ENCODE assay signal across 8 cellular contexts in genomic region chr22:46576556-46577351, GRCh38. TPM values are rescaled to one million over a fixed set of nuclear protein-coding genes. Genes with fewer than 3 reads are reported as not detected.
A peak's percentile ranks its signal among the peaks of the same experiment; 100 is the strongest.
DNase-seq lines count a peak whose midpoint lies in the region; ATAC-seq and TF ChIP-seq lines count a peak whose summit lies in the region.

No MANE protein-coding gene starts in this region.

- intact Hi-C loops in activated CD4-positive, alpha-beta T cell treated with anti-CD3 and anti-CD28 coated beads for 36 hours (cut with DNase I, micrococcal nuclease) = loop anchor here (1.0 to 5.0 kb wide), 7 partner anchors 16 to 539 kb away; partner anchors contain the start of gene CERK (in 1 of the 2)
- intact Hi-C loops in lower lobe of right lung (cut with DNase I) = no loop called here

- H3K4me2 ChIP-seq in KMS-11 = peak overlapping the region; percentile 56

- no peak overlapping the region for H3K4me3 ChIP-seq in KMS-11 (IDR thresholded peaks at IDR 0.05; ENCODE audit: insufficient read depth, low read depth, low read length)
- H3K4me3 ChIP-seq in coronary artery = peak overlapping the region; percentile 88
- H3K4me3 ChIP-seq in lower lobe of right lung = peak overlapping the region; percentile 81

- POLR2A ChIA-PET in activated CD4-positive, alpha-beta T cell treated with anti-CD3 and anti-CD28 coated beads for 36 hours (lab: Charles Lee) = no interaction called here

- H3K4me1 Mint-ChIP-seq in activated CD4-positive, alpha-beta T cell treated with anti-CD3 and anti-CD28 coated beads for 36 hours = peaks cover 38% of the 10 kb centered on the region

- H3K27me3 Mint-ChIP-seq in activated CD4-positive, alpha-beta T cell treated with anti-CD3 and anti-CD28 coated beads for 36 hours = no peaks in the 10 kb centered on the region

- H3K4me3 Mint-ChIP-seq in activated CD4-positive, alpha-beta T cell treated with anti-CD3 and anti-CD28 coated beads for 36 hours = peak overlapping the region; percentile 73

- H2AFZ ChIP-seq in KMS-11 (ENCODE audit: low read depth) = peak overlapping the region; percentile 81

- H3K27ac ChIP-seq in KMS-11 (no peak overlapping the region), coronary artery (peak overlapping the region in 1 of 2 donors; percentile 85), lower lobe of right lung (peak overlapping the region; percentile 74)

- H3K4me1 ChIP-seq in KMS-11 (ENCODE audit: low read depth, poor library complexity, severe bottlenecking) (peaks cover 10% of the 10 kb centered on the region), lower lobe of right lung (peaks cover 59% of the 10 kb centered on the region)

- no peak overlapping the region for H3K9ac ChIP-seq in KMS-11

- ATAC-seq in activated CD4-positive, alpha-beta T cell treated with anti-CD3 and anti-CD28 coated beads for 36 hours = peak; percentile 72
- peak; percentile 20 to 46 for ATAC-seq in lower lobe of right lung

- CTCF ChIA-PET in activated CD4-positive, alpha-beta T cell treated with anti-CD3 and anti-CD28 coated beads for 36 hours (lab: Charles Lee) = no interaction called here

- H3K27me3 ChIP-seq in KMS-11 (ENCODE audit: insufficient read depth, low read depth) (peaks cover 8% of the 10 kb centered on the region; the same call in 1 of the 2 replicates), lower lobe of right lung (ENCODE audit: low read depth) (no peaks in the 10 kb centered on the region)

- no peak for TF ChIP-seq CTCF in KMS-11 (conservative IDR thresholded peaks at IDR 0.05; ENCODE audit: low read depth, low read length)
- no peak for TF ChIP-seq CTCF in coronary artery (IDR thresholded peaks at IDR 0.05)
- TF ChIP-seq CTCF in lower lobe of right lung (IDR thresholded peaks at IDR 0.05) = no peak

- peaks cover under 1% of the 10 kb centered on the region for H3K9me3 Mint-ChIP-seq in activated CD4-positive, alpha-beta T cell treated with anti-CD3 and anti-CD28 coated beads for 36 hours (ENCODE audit: low read depth)

- no peak overlapping the region for H3K27ac Mint-ChIP-seq in activated CD4-positive, alpha-beta T cell treated with anti-CD3 and anti-CD28 coated beads for 36 hours

- no peaks in the 10 kb centered on the region for H3K79me2 ChIP-seq in KMS-11 (ENCODE audit: insufficient read depth, low read depth)

- DNase-seq in NCI-H2029 (lab: John Stamatoyannopoulos, UW) (peak; percentile 18), NCI-H2029 treated with DMSO at 0.1 percent for 48 hours (lab: John Stamatoyannopoulos, UW) (no peak), coronary artery (ENCODE audit: low spot score) (no peak), lower lobe of right lung (peak; percentile 70), NCI-H128 (lab: John Stamatoyannopoulos, UW; ENCODE audit: unreplicated experiment) (no peak)
- DNase-seq in activated CD4-positive, alpha-beta T cell treated with anti-CD3 and anti-CD28 coated beads for 36 hours = peak; percentile 72
- DNase-seq in stimulated activated CD8-positive, alpha-beta memory T cell treated with anti-CD3 and anti-CD28 coated beads, Interleukin-4, amount 100 ng/mL, for 1 hour (ENCODE audit: low read depth in 2 of 2, low spot score in 1 of 2) = peak; percentile 15 to 43

- H3K9me3 ChIP-seq in lower lobe of right lung = peaks cover 5% of the 10 kb centered on the region

- no peaks in the 10 kb centered on the region for H4K20me1 ChIP-seq in KMS-11 (ENCODE audit: insufficient read depth)

- H3K36me3 Mint-ChIP-seq in activated CD4-positive, alpha-beta T cell treated with anti-CD3 and anti-CD28 coated beads for 36 hours (ENCODE audit: low read depth) = no peaks in the 10 kb centered on the region

- no peaks in the 10 kb centered on the region for H3K36me3 ChIP-seq in KMS-11 (ENCODE audit: insufficient read depth)
- H3K36me3 ChIP-seq in lower lobe of right lung = no peaks in the 10 kb centered on the region

RNA-seq across cellular contexts. Expression of gene CELSR1, which starts 39.3 kb away (rescaled TPM):
- under 1 TPM; 0.43 to 0.46 TPM for total RNA-seq in activated CD4-positive, alpha-beta T cell treated with anti-CD3 and anti-CD28 coated beads for 36 hours
- 51.8 TPM for total RNA-seq in lower lobe of right lung

RNA-seq across cellular contexts. Expression of gene GRAMD4, which starts 43.4 kb away (rescaled TPM):
- 10 to 100 TPM; 25.7 to 40.7 TPM for total RNA-seq in activated CD4-positive, alpha-beta T cell treated with anti-CD3 and anti-CD28 coated beads for 36 hours
- 58.1 TPM for total RNA-seq in lower lobe of right lung

Comparison
In these comparisons a context has a peak if more than half of its experiments do, and no peak if none do; other contexts are left out.
1. DNase-seq: peak in NCI-H2029 (single experiment), activated CD4-positive, alpha-beta T cell treated with anti-CD3 and anti-CD28 coated beads for 36 hours (single experiment), lower lobe of right lung (single experiment) and stimulated activated CD8-positive, alpha-beta memory T cell treated with anti-CD3 and anti-CD28 coated beads, Interleukin-4, amount 100 ng/mL, for 1 hour (2 of 2); none in NCI-H2029 treated with DMSO at 0.1 percent for 48 hours (single experiment), coronary artery (single experiment) and NCI-H128 (single experiment).
2. RNA of gene CELSR1, which starts 39.3 kb away (total RNA-seq): 51.8 TPM in lower lobe of right lung (single experiment); 0.43 to 0.46 TPM in activated CD4-positive, alpha-beta T cell treated with anti-CD3 and anti-CD28 coated beads for 36 hours; every median in the first group is over 10 times any median in the second.